Comparison of ENCODE assay signal across 11 cellular contexts in genomic region chr6:30480536-30481156, GRCh38. TPM values are rescaled to one million over a fixed set of nuclear protein-coding genes. Genes with fewer than 3 reads are reported as not detected.
DNase-seq lines count a peak whose midpoint lies in the region; ATAC-seq and TF ChIP-seq lines count a peak whose summit lies in the region.
"Had no signal": no experiment of that assay in that cellular context is flagged by ENCODE, and none has a peak within 500 bp of the region (broad histone marks: within the 10 kb centered on the region; RNA-seq: fewer than 3 reads in every experiment).

No MANE protein-coding gene starts in this region.

- H3K27me3 Mint-ChIP-seq in T-helper 2 cell treated with Interferon-gamma antibody and Interleukin-4, amounts not matched to agents 5 μg/mL and 100 μg/mL, for 36 hours (ENCODE audit: low read depth) = peaks cover 70% of the 10 kb centered on the region

- ATAC-seq in HG03378 (IDR thresholded peaks at IDR 0.05; ENCODE audit: unreplicated experiment) (no peak), HG02884 (IDR thresholded peaks at IDR 0.05; ENCODE audit: unreplicated experiment) (no peak)

- peak overlapping the region; percentile 53 for H3K4me3 Mint-ChIP-seq in T-helper 2 cell treated with Interferon-gamma antibody and Interleukin-4, amounts not matched to agents 5 μg/mL and 100 μg/mL, for 36 hours

- H3K27ac Mint-ChIP-seq in T-helper 2 cell treated with Interferon-gamma antibody and Interleukin-4, amounts not matched to agents 5 μg/mL and 100 μg/mL, for 36 hours = no peak overlapping the region

- H3K9me3 Mint-ChIP-seq in T-helper 2 cell treated with Interferon-gamma antibody and Interleukin-4, amounts not matched to agents 5 μg/mL and 100 μg/mL, for 36 hours = peaks cover 3% of the 10 kb centered on the region

- intact Hi-C loops in posterior vena cava (cut with DNase I) = loop anchor here in 1 of 2 donors (5.0 kb wide), 2 partner anchors 62 to 117 kb away; no protein-coding TSS in a partner anchor

- DNase-seq in stimulated activated CD4-positive, alpha-beta T cell treated with anti-CD3 and anti-CD28 coated beads, Interleukin-4, amount 100 ng/mL, for 24 hours = peak; percentile 52
- no peak for DNase-seq in stimulated activated CD4-positive, alpha-beta T cell treated with anti-CD3 and anti-CD28 coated beads, Interleukin-4, amount 100 ng/mL, for 1 hour
- peak; percentile 71 for DNase-seq in T-helper 2 cell treated with Interferon-gamma antibody and Interleukin-4, amounts not matched to agents 5 μg/mL and 100 μg/mL, for 36 hours (ENCODE audit: low spot score)
- DNase-seq in choroid plexus epithelial cell (ENCODE audit: low read depth) = peak; percentile 21
- no peak for DNase-seq in cortex of kidney (lab: John Stamatoyannopoulos, UW)
- no peak for DNase-seq in posterior vena cava (ENCODE audit: low spot score)
- DNase-seq: NCI-H2227 treated with DMSO at 0.1 percent for 48 hours, small intestine, testis had no signal

- no peak overlapping the region for H3K4me3 ChIP-seq in choroid plexus epithelial cell (ENCODE audit: low read depth, low read length)
- H3K4me3 ChIP-seq: testis had no signal

- no peaks in the 10 kb centered on the region for H3K36me3 Mint-ChIP-seq in T-helper 2 cell treated with Interferon-gamma antibody and Interleukin-4, amounts not matched to agents 5 μg/mL and 100 μg/mL, for 36 hours (ENCODE audit: low read depth)

- H3K4me1 Mint-ChIP-seq in T-helper 2 cell treated with Interferon-gamma antibody and Interleukin-4, amounts not matched to agents 5 μg/mL and 100 μg/mL, for 36 hours (ENCODE audit: low read depth) = peaks cover 20% of the 10 kb centered on the region

- TF ChIP-seq CTCF in choroid plexus epithelial cell (conservative IDR thresholded peaks at IDR 0.05; ENCODE audit: low read depth, low read length) = no peak

RNA-seq across cellular contexts. Expression of gene HLA-E, which starts 8.7 kb away (rescaled TPM):
- 100 to 1,000 TPM; 304 to 327 TPM for total RNA-seq in posterior vena cava

Comparison
In these comparisons a context has a peak if more than half of its experiments do, and no peak if none do; other contexts are left out.
1. DNase-seq: peak in stimulated activated CD4-positive, alpha-beta T cell treated with anti-CD3 and anti-CD28 coated beads, Interleukin-4, amount 100 ng/mL, for 24 hours (single experiment), T-helper 2 cell treated with Interferon-gamma antibody and Interleukin-4, amounts not matched to agents 5 μg/mL and 100 μg/mL, for 36 hours (single experiment) and choroid plexus epithelial cell (single experiment); none in stimulated activated CD4-positive, alpha-beta T cell treated with anti-CD3 and anti-CD28 coated beads, Interleukin-4, amount 100 ng/mL, for 1 hour (single experiment), cortex of kidney (single experiment) and posterior vena cava (single experiment).